ENCODE assay signal across 1 cellular context in the genomic region with DNA sequence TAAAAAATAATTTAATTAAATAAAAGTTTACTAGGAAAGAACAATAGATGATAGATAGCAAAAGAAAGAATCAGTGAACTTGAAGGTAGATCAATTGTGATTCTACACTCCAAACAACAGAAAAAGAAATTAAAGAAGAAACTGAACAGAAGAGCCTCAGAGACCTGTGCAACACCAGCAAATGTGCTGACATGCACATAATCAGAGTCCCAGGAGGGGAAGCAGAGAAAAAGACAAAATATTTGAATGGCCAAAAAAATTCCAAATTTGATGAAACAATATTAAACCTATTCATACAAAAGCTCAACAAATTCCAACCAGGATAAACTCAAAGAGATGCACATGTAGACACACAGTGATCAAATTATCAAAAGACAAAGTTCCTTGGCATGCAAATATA.
A peak's percentile ranks its signal among the peaks of the same experiment; 100 is the strongest.
TF ChIP-seq lines count a peak whose summit lies in the region.

No MANE protein-coding gene starts in this region.

TF ChIP-seq in K562, 482 proteins besides CTCF, POLR2A, EP300 and RAD21 (continued from another document):
- TF ChIP-seq CBX2 (IDR thresholded peaks at IDR 0.05; ENCODE audit: insufficient read depth, low read length, poor library complexity, severe bottlenecking), result no peak
- TF ChIP-seq C11orf30 (IDR thresholded peaks at IDR 0.05; ENCODE audit: low read depth), result peak; percentile 23; the same call in 1 of the 2 replicates
- TF ChIP-seq, protein P1, sequence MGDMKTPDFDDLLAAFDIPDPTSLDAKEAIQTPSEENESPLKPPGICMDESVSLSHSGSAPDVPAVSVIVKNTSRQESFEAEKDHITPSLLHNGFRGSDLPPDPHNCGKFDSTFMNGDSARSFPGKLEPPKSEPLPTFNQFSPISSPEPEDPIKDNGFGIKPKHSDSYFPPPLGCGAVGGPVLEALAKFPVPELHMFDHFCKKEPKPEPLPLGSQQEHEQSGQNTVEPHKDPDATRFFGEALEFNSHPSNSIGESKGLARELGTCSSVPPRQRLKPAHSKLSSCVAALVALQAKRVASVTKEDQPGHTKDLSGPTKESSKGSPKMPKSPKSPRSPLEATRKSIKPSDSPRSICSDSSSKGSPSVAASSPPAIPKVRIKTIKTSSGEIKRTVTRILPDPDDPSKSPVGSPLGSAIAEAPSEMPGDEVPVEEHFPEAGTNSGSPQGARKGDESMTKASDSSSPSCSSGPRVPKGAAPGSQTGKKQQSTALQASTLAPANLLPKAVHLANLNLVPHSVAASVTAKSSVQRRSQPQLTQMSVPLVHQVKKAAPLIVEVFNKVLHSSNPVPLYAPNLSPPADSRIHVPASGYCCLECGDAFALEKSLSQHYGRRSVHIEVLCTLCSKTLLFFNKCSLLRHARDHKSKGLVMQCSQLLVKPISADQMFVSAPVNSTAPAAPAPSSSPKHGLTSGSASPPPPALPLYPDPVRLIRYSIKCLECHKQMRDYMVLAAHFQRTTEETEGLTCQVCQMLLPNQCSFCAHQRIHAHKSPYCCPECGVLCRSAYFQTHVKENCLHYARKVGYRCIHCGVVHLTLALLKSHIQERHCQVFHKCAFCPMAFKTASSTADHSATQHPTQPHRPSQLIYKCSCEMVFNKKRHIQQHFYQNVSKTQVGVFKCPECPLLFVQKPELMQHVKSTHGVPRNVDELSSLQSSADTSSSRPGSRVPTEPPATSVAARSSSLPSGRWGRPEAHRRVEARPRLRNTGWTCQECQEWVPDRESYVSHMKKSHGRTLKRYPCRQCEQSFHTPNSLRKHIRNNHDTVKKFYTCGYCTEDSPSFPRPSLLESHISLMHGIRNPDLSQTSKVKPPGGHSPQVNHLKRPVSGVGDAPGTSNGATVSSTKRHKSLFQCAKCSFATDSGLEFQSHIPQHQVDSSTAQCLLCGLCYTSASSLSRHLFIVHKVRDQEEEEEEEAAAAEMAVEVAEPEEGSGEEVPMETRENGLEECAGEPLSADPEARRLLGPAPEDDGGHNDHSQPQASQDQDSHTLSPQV (IDR thresholded peaks at IDR 0.05), result no peak
